In genomic region chr17:30600062-30600829, GRCh38 we compare ENCODE assay signal across 8 cellular contexts.
DNase-seq lines count a peak whose midpoint lies in the region; ATAC-seq and TF ChIP-seq lines count a peak whose summit lies in the region.

No MANE protein-coding gene starts in this region.

- H3K27ac ChIP-seq in SK-N-SH (ENCODE audit: low read depth in 2 of 2, low read length in 1 of 2) (peak overlapping the region; percentile 92), ovary (peak overlapping the region; percentile 92 to 96), tibial artery (peak overlapping the region; percentile 99)

- 2% methylated on average over 27 of the region's 78 CpGs for WGBS in SK-N-SH (ENCODE audit: low lambda C conversion rate)
- WGBS in ovary, 3 donors: 0 to 1% (median 1%) methylated on average over 30 to 78 of the region's 78 CpGs

- intact Hi-C loops in Right ventricle myocardium superior (cut with DNase I) (loop anchor here (5.0 kb wide), 1 partner anchor 123 kb away; the partner anchor contains the start of gene GOSR1), ovary (cut with DNase I) (no loop called here), tibial artery (cut with DNase I; ENCODE audit: low total_unique reads) (no loop called here)

- H3K4me3 Mint-ChIP-seq in activated naive CD8-positive, alpha-beta T cell treated with anti-CD3 and anti-CD28 coated beads for 36 hours: peak overlapping the region; percentile 81

- H3K4me2 ChIP-seq in SK-N-SH: peak overlapping the region; percentile 73

- H3K79me2 ChIP-seq in SK-N-SH (ENCODE audit: insufficient read depth): peaks cover 44% of the 10 kb centered on the region

- peak overlapping the region; percentile 56 for H3K27ac Mint-ChIP-seq in activated naive CD8-positive, alpha-beta T cell treated with anti-CD3 and anti-CD28 coated beads for 36 hours

- peak overlapping the region; percentile 86 for H3K9ac ChIP-seq in SK-N-SH

- H3K4me3 ChIP-seq in GM08714 (ENCODE audit: low read length) (peak overlapping the region; percentile 79), H7 (ENCODE audit: insufficient read depth, low read depth, low read length) (peak overlapping the region; percentile 85), SK-N-SH (ENCODE audit: low read depth in 2 of 2, low read length in 1 of 2) (peak overlapping the region; percentile 76 to 92), ovary (peak overlapping the region; percentile 52), tibial artery (peak overlapping the region; percentile 90 to 94)

- H3K36me3 ChIP-seq in H7 (replicated peaks; ENCODE audit: control insufficient read depth, insufficient read depth, low read length) (no peaks in the 10 kb centered on the region), SK-N-SH (replicated peaks in 1 of 2; ENCODE audit: control insufficient read depth in 1 of 2, insufficient read depth in 2 of 2, low read length in 1 of 2) (no peaks in the 10 kb centered on the region), ovary (no peaks in the 10 kb centered on the region), tibial artery (no peaks in the 10 kb centered on the region)

- no peaks in the 10 kb centered on the region for H3K9me2 ChIP-seq in SK-N-SH

- TF ChIP-seq CTCF in SK-N-SH (IDR thresholded peaks at IDR 0.05) (peak; percentile 79), ovary (IDR thresholded peaks at IDR 0.05) (peak in 2 of 3 donors; percentile 15 to 38), tibial artery (IDR thresholded peaks at IDR 0.05) (peak in 1 of 2 experiments; percentile 44)

- TF ChIP-seq EP300 in SK-N-SH (IDR thresholded peaks at IDR 0.05; ENCODE audit: borderline replicate concordance in 1 of 2, low read depth in 1 of 2, low read length in 1 of 2): no peak; a peak in 1 of 4 replicates
- TF ChIP-seq EP300 in ovary (IDR thresholded peaks at IDR 0.05): no peak

- H2AFZ ChIP-seq in SK-N-SH (ENCODE audit: low read depth): peak overlapping the region; percentile 87

- H3K9me3 ChIP-seq in SK-N-SH (no peaks in the 10 kb centered on the region), ovary (no peaks in the 10 kb centered on the region), tibial artery (no peaks in the 10 kb centered on the region)

- no peaks in the 10 kb centered on the region for H3K36me3 Mint-ChIP-seq in activated naive CD8-positive, alpha-beta T cell treated with anti-CD3 and anti-CD28 coated beads for 36 hours

- TF ChIP-seq POLR2A in ovary (IDR thresholded peaks at IDR 0.05): peak; percentile 52

- ATAC-seq in Right ventricle myocardium superior (ENCODE audit: poor library complexity): peak; percentile 99

- CTCF ChIA-PET in SK-N-SH (lab: Yijun Ruan, JAX): interaction anchor here (0.6 to 0.7 kb wide), 2 partner anchors 78 to 94 kb away, joined by 3 read pairs; no protein-coding TSS in a partner anchor

- H3K4me1 ChIP-seq in SK-N-SH (ENCODE audit: control insufficient read depth in 1 of 2, insufficient read depth in 2 of 2, low read depth in 1 of 2, low read length in 1 of 2) (peaks cover 0 to 2% of the 10 kb centered on the region in 2 experiments; a peak in 1 of 4 replicates), ovary (ENCODE audit: insufficient read depth) (no peaks in the 10 kb centered on the region), tibial artery (peaks cover 0 to 11% (median 3%) of the 10 kb centered on the region in 4 donors)

- H3K27me3 Mint-ChIP-seq in activated naive CD8-positive, alpha-beta T cell treated with anti-CD3 and anti-CD28 coated beads for 36 hours: no peaks in the 10 kb centered on the region

- peaks cover 24% of the 10 kb centered on the region for H3K4me1 Mint-ChIP-seq in activated naive CD8-positive, alpha-beta T cell treated with anti-CD3 and anti-CD28 coated beads for 36 hours

- peaks cover 3% of the 10 kb centered on the region for H3K9me3 Mint-ChIP-seq in activated naive CD8-positive, alpha-beta T cell treated with anti-CD3 and anti-CD28 coated beads for 36 hours

- peaks cover 25% of the 10 kb centered on the region for H4K20me1 ChIP-seq in SK-N-SH (ENCODE audit: insufficient read depth)

- H3K27me3 ChIP-seq in H7 (ENCODE audit: control insufficient read depth, insufficient read depth, low read length) (no peaks in the 10 kb centered on the region), SK-N-SH (ENCODE audit: insufficient read depth) (no peaks in the 10 kb centered on the region), ovary (no peaks in the 10 kb centered on the region), tibial artery (no peaks in the 10 kb centered on the region)

- TF ChIP-seq RAD21 in SK-N-SH (IDR thresholded peaks at IDR 0.05; ENCODE audit: low read length): peak; percentile 23

- POLR2A ChIA-PET in SK-N-SH (lab: Yijun Ruan, JAX): interaction anchor here (0.7 kb wide), 1 partner anchor 9 kb away, joined by 3 read pairs; no protein-coding TSS in a partner anchor

- DNase-seq in H7: peak; percentile 95
- peak; percentile 85 for DNase-seq in LoVo (ENCODE audit: low spot score)
- peak; percentile 97 for DNase-seq in SK-N-SH
- peak; percentile 77 for DNase-seq in activated naive CD8-positive, alpha-beta T cell treated with anti-CD3 and anti-CD28 coated beads for 36 hours
- peak; percentile 91 for DNase-seq in Right ventricle myocardium superior
- DNase-seq in ovary: peak; percentile 67 to 80 (median 70)
- DNase-seq in tibial artery: peak; percentile 73 to 90

- H3F3A ChIP-seq in SK-N-SH (replicated peaks; ENCODE audit: insufficient read depth): peaks cover 4% of the 10 kb centered on the region

TF ChIP-seq in SK-N-SH, 30 proteins besides CTCF, POLR2A, EP300 and RAD21 (continues in another document):
- TF ChIP-seq IRF3 (IDR thresholded peaks at IDR 0.05; ENCODE audit: low read depth, low read length) (no peak), ZBTB33 (IDR thresholded peaks at IDR 0.05; ENCODE audit: borderline replicate concordance, low read depth) (no peak), FOXM1 (IDR thresholded peaks at IDR 0.05; ENCODE audit: low read depth) (no peak), PBX3 (IDR thresholded peaks at IDR 0.05) (no peak), RXRA (IDR thresholded peaks at IDR 0.05; ENCODE audit: borderline replicate concordance, low read depth) (no peak), REST (IDR thresholded peaks at IDR 0.05; ENCODE audit: low read depth, low read length) (peak; percentile 4; the same call in 1 of the 2 replicates), NFIC (IDR thresholded peaks at IDR 0.05; ENCODE audit: borderline replicate concordance) (no peak; the same call in 1 of the 2 replicates)

Comparison
In these comparisons a context has a peak if more than half of its experiments do, and no peak if none do; other contexts are left out.
1. Peak in every context shown above with its lines: DNase-seq, ATAC-seq, H3K4me3 ChIP-seq and H3K27ac ChIP-seq.